ENCODE assay signal across 7 cellular contexts in the genomic region with DNA sequence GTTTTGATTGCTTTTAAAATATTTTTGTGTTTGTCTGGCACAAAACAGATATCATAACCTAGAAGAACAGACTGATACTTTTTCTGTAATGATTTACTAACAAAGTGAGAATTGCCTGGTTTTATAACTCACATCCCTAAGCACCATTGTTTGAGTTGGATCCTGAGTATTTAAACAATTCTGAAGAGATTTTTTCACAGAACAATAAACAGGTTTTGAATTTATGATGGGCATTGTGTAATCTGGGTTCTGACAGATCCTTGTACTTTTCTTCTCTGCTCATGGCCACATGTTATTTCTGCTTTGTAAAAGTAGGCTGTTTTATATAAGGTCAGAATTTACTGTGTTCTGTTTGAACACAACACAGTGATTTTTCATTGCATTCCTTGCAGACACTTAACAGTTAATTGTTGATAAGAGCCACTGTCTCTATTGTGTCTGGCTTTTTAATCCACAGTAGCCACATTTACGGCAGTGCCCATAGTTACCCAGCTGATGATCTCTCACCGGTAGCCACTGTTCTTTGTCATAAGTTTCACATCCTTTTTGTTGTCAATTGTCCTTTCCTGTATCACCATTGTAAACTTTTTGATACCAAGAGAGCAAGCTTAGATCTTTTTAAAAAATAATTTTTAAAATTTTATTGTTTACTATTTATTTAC.
A peak's percentile ranks its signal among the peaks of the same experiment; 100 is the strongest.
DNase-seq lines count a peak whose midpoint lies in the region; ATAC-seq and TF ChIP-seq lines count a peak whose summit lies in the region.
"Not testable (repeated sequence)": the region's sequence is repeated elsewhere in the genome, so short reads cannot be mapped to it uniquely, and the experiment has no call there.

No MANE protein-coding gene starts in this region.

- not testable (repeated sequence) for H3K4me3 ChIP-seq in mucosa of descending colon

- intact Hi-C loops in mucosa of descending colon (cut with DNase I, micrococcal nuclease), result not testable (repeated sequence)

- not testable (repeated sequence) for H3K36me3 ChIP-seq in mucosa of descending colon (ENCODE audit: low read depth)

- ATAC-seq in GM18858 (IDR thresholded peaks at IDR 0.05; ENCODE audit: unreplicated experiment) (peak; percentile 83), GM19463 (IDR thresholded peaks at IDR 0.05; ENCODE audit: unreplicated experiment) (peak; percentile 73), GM21786 (IDR thresholded peaks at IDR 0.05; ENCODE audit: unreplicated experiment) (peak; percentile 68), HG03060 (IDR thresholded peaks at IDR 0.05; ENCODE audit: low read depth, unreplicated experiment) (peak; percentile 55), HG03442 (IDR thresholded peaks at IDR 0.05; ENCODE audit: unreplicated experiment) (peak; percentile 58), mucosa of descending colon (peak; percentile 91)

- DNase-seq in MV-4-11 (lab: John Stamatoyannopoulos, UW), result peak; percentile 50
- not testable (repeated sequence) for DNase-seq in mucosa of descending colon

- H3K9me3 ChIP-seq in mucosa of descending colon, result not testable (repeated sequence)

- TF ChIP-seq CTCF in mucosa of descending colon (IDR thresholded peaks at IDR 0.05), result not testable (repeated sequence)

- not testable (repeated sequence) for H3K4me1 ChIP-seq in mucosa of descending colon (ENCODE audit: low read depth)
